3 cellular contexts compared by ENCODE assay signal in the genomic region with DNA sequence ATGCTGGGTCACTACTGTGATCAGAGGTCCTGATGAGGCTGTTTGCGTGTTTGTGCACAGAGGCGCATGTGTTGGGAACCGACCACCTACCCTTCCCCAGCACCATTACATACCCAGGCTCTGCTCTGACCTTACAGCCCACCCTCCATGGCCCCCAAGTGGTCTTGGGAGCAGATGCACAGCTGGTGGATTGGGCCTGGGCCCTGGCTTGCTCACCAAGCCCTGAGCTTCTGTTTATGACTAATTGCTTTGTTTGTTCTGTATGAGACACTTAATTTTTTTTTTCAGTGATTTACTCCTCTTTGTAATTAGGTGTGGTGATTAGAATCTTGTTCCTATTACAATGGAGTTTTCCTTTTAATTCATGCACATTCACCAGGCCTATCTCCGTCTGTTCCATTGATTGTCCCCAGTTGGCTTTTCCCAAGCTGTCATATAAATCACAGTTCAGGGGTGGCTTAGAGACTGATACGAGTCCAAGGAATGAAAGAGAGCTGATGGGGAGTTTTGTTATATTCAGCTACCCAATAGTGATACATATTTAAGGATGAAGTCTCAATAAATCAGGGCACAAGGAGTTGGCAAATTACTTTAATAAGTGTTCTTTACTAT.
TF ChIP-seq lines count a peak whose summit lies in the region.

No MANE protein-coding gene starts in this region.

TF ChIP-seq in SK-N-SH, 30 proteins besides CTCF, POLR2A, EP300 and RAD21 (continued from another document):
- TF ChIP-seq MXI1 (IDR thresholded peaks at IDR 0.05; ENCODE audit: low read depth, low read length) (peak; percentile 22; the same call in 1 of the 2 replicates), RCOR1 (IDR thresholded peaks at IDR 0.05; ENCODE audit: low read length) (no peak; the same call in 1 of the 2 replicates), GATA2 (CRISPR knock-in tag; IDR thresholded peaks at IDR 0.05) (peak; percentile 73), CHD2 (IDR thresholded peaks at IDR 0.05; ENCODE audit: low read length, partially characterized antibody) (peak; percentile 14), FOXJ3 (CRISPR knock-in tag; IDR thresholded peaks at IDR 0.05) (0 out of 2 replicates have a peak, but pooled peaks have one; percentile 37)
TF ChIP-seq in SK-N-SH: peak in this region for 4.

TF ChIP-seq in SK-N-SH treated with all-trans-retinoic acid at 6 μM for 48 hours, 23 proteins besides CTCF, POLR2A, EP300 and RAD21 (continued from another document):
- TF ChIP-seq GLIS3 (CRISPR knock-in tag; IDR thresholded peaks at IDR 0.05): no peak
- no peak for TF ChIP-seq PATZ1 (CRISPR knock-in tag; IDR thresholded peaks at IDR 0.05; ENCODE audit: borderline replicate concordance)
- no peak for TF ChIP-seq TCF4 (CRISPR knock-in tag; IDR thresholded peaks at IDR 0.05; ENCODE audit: borderline replicate concordance)
- TF ChIP-seq TOX (CRISPR knock-in tag; IDR thresholded peaks at IDR 0.05; ENCODE audit: borderline replicate concordance): no peak
- no peak for TF ChIP-seq ZNF565 (CRISPR knock-in tag; conservative IDR thresholded peaks at IDR 0.05; ENCODE audit: low read depth)

TF ChIP-seq in WTC11, 78 proteins besides CTCF, POLR2A, EP300 and RAD21:
- TF ChIP-seq MYBL2 (CRISPR knock-in tag; IDR thresholded peaks at IDR 0.05): no peak
- TF ChIP-seq ZNF425 (CRISPR knock-in tag; conservative IDR thresholded peaks at IDR 0.05): no peak
- TF ChIP-seq, protein P1, sequence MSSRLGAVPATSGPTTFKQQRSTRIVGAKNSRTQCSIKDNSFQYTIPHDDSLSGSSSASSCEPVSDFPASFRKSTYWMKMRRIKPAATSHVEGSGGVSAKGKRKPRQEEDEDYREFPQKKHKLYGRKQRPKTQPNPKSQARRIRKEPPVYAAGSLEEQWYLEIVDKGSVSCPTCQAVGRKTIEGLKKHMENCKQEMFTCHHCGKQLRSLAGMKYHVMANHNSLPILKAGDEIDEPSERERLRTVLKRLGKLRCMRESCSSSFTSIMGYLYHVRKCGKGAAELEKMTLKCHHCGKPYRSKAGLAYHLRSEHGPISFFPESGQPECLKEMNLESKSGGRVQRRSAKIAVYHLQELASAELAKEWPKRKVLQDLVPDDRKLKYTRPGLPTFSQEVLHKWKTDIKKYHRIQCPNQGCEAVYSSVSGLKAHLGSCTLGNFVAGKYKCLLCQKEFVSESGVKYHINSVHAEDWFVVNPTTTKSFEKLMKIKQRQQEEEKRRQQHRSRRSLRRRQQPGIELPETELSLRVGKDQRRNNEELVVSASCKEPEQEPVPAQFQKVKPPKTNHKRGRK (CRISPR knock-in tag; IDR thresholded peaks at IDR 0.05; ENCODE audit: borderline replicate concordance): no peak
